Comparison of ENCODE assay signal across 20 cellular contexts in genomic region chr10:88417337-88417736, GRCh38.
"Had no signal": no experiment of that assay in that cellular context is flagged by ENCODE, and none has a peak within 500 bp of the region (broad histone marks: within the 10 kb centered on the region; RNA-seq: fewer than 3 reads in every experiment).

No MANE protein-coding gene starts in this region.

- H3K4me1 ChIP-seq: body of pancreas had no signal

- DNase-seq: activated CD4-positive, alpha-beta memory T cell treated with anti-CD3 and anti-CD28 coated beads for 36 hours; activated CD4-positive, alpha-beta T cell treated with anti-CD3 and anti-CD28 coated beads for 48 hours; activated effector memory CD4-positive, alpha-beta T cell treated with anti-CD3 and anti-CD28 coated beads, Interleukin-2, amount 50 U/mL, for 16 hours; activated T-cell treated with anti-CD3 and anti-CD28 coated beads, Interleukin-2, amount 50 U/mL, for 72 hours; anterior cingulate cortex; body of pancreas; dermis blood vessel endothelial cell; effector CD8-positive, alpha-beta T cell; erythroblast; hypothalamus; spleen; stimulated activated CD4-positive, alpha-beta T cell treated with anti-CD3 and anti-CD28 coated beads, Interleukin-4, amount 100 ng/mL, for 1 hour; stimulated activated naive CD4-positive, alpha-beta T cell treated with Interleukin-2 at 50 U/mL for 16 hours had no signal

- H3K4me3 Mint-ChIP-seq: activated CD4-positive, alpha-beta memory T cell treated with anti-CD3 and anti-CD28 coated beads for 36 hours; activated naive CD4-positive, alpha-beta T cell treated with anti-CD3 and anti-CD28 coated beads, Interleukin-2, amount 50 U/mL, for 24 hours; activated T-cell treated with anti-CD3 and anti-CD28 coated beads, Interleukin-2, amount 50 U/mL, for 72 hours; memory B cell; neural crest cell; type B pancreatic cell had no signal

- H3K27ac ChIP-seq: body of pancreas, cardiac muscle cell, spleen had no signal

- H3K27me3 ChIP-seq: body of pancreas, spleen had no signal

- H3K9me3 Mint-ChIP-seq: activated CD4-positive, alpha-beta memory T cell treated with anti-CD3 and anti-CD28 coated beads for 36 hours; activated naive CD4-positive, alpha-beta T cell treated with anti-CD3 and anti-CD28 coated beads, Interleukin-2, amount 50 U/mL, for 24 hours; activated T-cell treated with anti-CD3 and anti-CD28 coated beads, Interleukin-2, amount 50 U/mL, for 72 hours; memory B cell; neural crest cell; type B pancreatic cell had no signal

- ATAC-seq: activated T-cell treated with anti-CD3 and anti-CD28 coated beads, Interleukin-2, amount 50 U/mL, for 72 hours; body of pancreas had no signal

- H3K4me3 ChIP-seq: body of pancreas, cardiac muscle cell, spleen, thoracic aorta had no signal

- H3K36me3 Mint-ChIP-seq: activated CD4-positive, alpha-beta memory T cell treated with anti-CD3 and anti-CD28 coated beads for 36 hours; activated naive CD4-positive, alpha-beta T cell treated with anti-CD3 and anti-CD28 coated beads, Interleukin-2, amount 50 U/mL, for 24 hours; memory B cell had no signal

- H3K9me3 ChIP-seq: body of pancreas, spleen, thoracic aorta had no signal

- H3K36me3 ChIP-seq: cardiac muscle cell, spleen, thoracic aorta had no signal

- H3K27ac Mint-ChIP-seq: activated CD4-positive, alpha-beta memory T cell treated with anti-CD3 and anti-CD28 coated beads for 36 hours; activated naive CD4-positive, alpha-beta T cell treated with anti-CD3 and anti-CD28 coated beads, Interleukin-2, amount 50 U/mL, for 24 hours; activated T-cell treated with anti-CD3 and anti-CD28 coated beads, Interleukin-2, amount 50 U/mL, for 72 hours; memory B cell; progenitor cell of endocrine pancreas; type B pancreatic cell had no signal
